8 cellular contexts compared by ENCODE assay signal in the genomic region with DNA sequence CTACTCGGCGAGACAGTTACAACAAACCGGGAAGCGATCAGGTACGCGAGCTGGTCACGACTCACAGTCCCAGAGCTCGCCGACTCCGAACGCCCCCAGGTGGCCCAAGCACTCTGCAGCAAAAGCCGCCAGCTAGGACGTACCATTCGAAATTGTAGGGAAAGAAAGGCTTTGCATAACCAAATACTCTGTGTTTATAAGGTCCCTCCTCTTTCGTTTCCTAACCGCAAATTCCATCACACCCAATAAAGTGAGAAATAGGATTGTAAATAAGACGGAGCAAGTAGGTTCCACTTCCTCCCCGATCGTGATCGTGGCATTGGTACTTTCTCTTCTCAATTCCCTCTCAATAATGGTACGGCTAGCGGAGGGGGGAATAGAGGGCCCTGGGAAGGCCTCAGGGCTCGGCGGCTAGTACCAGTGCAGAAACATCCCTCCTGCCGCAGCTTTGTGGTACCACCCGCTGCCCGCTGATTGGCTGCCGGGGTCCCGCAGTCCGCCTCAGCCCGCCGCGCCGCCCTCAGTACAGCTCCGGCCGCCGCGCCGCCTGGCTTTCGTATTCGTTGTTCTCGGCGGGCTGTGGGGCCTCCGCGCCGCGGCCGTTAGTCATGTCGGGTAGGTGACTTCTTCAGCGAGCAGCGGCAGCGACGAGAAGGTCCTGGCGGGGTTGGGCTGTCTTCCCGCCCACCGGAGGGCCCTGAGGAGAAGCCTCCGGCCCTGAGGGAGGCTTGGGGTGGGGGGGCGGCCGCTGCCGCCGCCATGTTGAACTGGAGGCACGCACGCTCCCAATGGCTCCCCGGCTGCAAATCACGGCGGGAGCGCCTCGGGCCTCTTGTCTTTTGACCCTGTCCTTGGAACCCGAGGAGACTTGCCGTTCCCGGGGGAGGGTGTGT. TPM values are rescaled to one million over a fixed set of nuclear protein-coding genes. Genes with fewer than 3 reads are reported as not detected.
DNase-seq lines count a peak whose midpoint lies in the region; ATAC-seq and TF ChIP-seq lines count a peak whose summit lies in the region.

Gene TAF15 (plus strand): TSS at position 523 of the 893 bp plus-strand sequence. CDS start 86 bp downstream, at position 609.

- peak; percentile 89 for ATAC-seq in CD4-positive, alpha-beta T cell (ENCODE audit: poor library complexity)
- ATAC-seq in GM19438 (IDR thresholded peaks at IDR 0.05; ENCODE audit: low read depth, unreplicated experiment) (peak; percentile 83), HG03575 (IDR thresholded peaks at IDR 0.05; ENCODE audit: extremely low read depth, insufficient number of reproducible peaks, low FRiP score, unreplicated experiment) (peak; percentile 80)

- 0% methylated on average over 34 to 43 of the region's 71 CpGs for WGBS in lower leg skin, 2 donors

- CTCF ChIA-PET in CD4-positive, alpha-beta T cell (lab: Charles Lee), result interaction anchor here (0.6 to 7.6 kb wide), 13 partner anchors 8 to 674 kb away, joined by 3 to 156 read pairs (median 5); partner anchors contain the start of gene MMP28
- CTCF ChIA-PET in activated CD4-positive, alpha-beta memory T cell treated with anti-CD3 and anti-CD28 coated beads for 36 hours (lab: Charles Lee), result interaction anchor here (0.7 to 9.8 kb wide), 24 partner anchors 8 to 674 kb away, joined by 3 to 336 read pairs (median 4); partner anchors contain the start of genes MMP28 and RASL10B

- peak within 1 kb of the TSS; percentile 81 for H3K27ac ChIP-seq in CD4-positive, alpha-beta T cell (ENCODE audit: low read depth, low read length)
- H3K27ac ChIP-seq in dorsolateral prefrontal cortex, result peak within 1 kb of the TSS; percentile 86 to 99 (median 97)

- POLR2A ChIA-PET in CD4-positive, alpha-beta T cell (lab: Charles Lee), result interaction anchor here (0.6 to 4.8 kb wide), 39 partner anchors 9 to 828 kb away, joined by 3 to 142 read pairs (median 4); partner anchors contain the start of genes GGNBP2, MMP28, NLE1 and PEX12
- POLR2A ChIA-PET in activated CD4-positive, alpha-beta memory T cell treated with anti-CD3 and anti-CD28 coated beads for 36 hours (lab: Charles Lee), result interaction anchor here (0.6 to 3.5 kb wide), 24 partner anchors 8 to 737 kb away, joined by 3 to 30 read pairs (median 4); partner anchors contain the start of genes AP2B1, CCL3, CCL5 and MMP28

- peak; percentile 89 for TF ChIP-seq CTCF in CD4-positive, alpha-beta T cell (IDR thresholded peaks at IDR 0.05)
- TF ChIP-seq CTCF in dorsolateral prefrontal cortex (IDR thresholded peaks at IDR 0.05 in 54 of 56, conservative IDR thresholded peaks at IDR 0.05 in 2 of 56; ENCODE audit: low read depth in 1 of 56, partially characterized antibody in 56 of 56) (peak; percentile 47 to 83 (median 68)), lower leg skin (IDR thresholded peaks at IDR 0.05) (peak in 1 of 3 donors; percentile 33)

- no peaks in the 10 kb centered on the region for H3K27me3 ChIP-seq in CD4-positive, alpha-beta T cell (ENCODE audit: control insufficient read depth, insufficient read depth, low read length)
- no peaks in the 10 kb centered on the region for H3K27me3 ChIP-seq in dorsolateral prefrontal cortex

- intact Hi-C loops in CD4-positive, alpha-beta T cell (cut with DNase I, micrococcal nuclease), result loop anchor here (1.0 to 10.0 kb wide), 6 partner anchors 45 to 647 kb away; partner anchors contain the start of gene AP2B1 (in 1 of the 2)
- intact Hi-C loops in activated CD4-positive, alpha-beta memory T cell treated with anti-CD3 and anti-CD28 coated beads for 36 hours (cut with micrococcal nuclease), result loop anchor here (1.0 to 10.0 kb wide), 6 partner anchors 45 to 747 kb away; partner anchors contain the start of genes AP2B1, RFFL, SLFN11 and SLFN5
- intact Hi-C loops in dorsolateral prefrontal cortex (cut with DNase I) (loop anchor here in 1 of 2 donors (5.0 to 10.0 kb wide), 2 partner anchors 38 to 224 kb away; partner anchors contain the start of gene AP2B1), lower leg skin (cut with DNase I; ENCODE audit: low total_unique reads) (no loop called here)

- H3K4me3 ChIP-seq in dorsolateral prefrontal cortex, result peak within 1 kb of the TSS; percentile 64 to 99 (median 89)
- H3K4me3 ChIP-seq in lower leg skin (ENCODE audit: low read depth, poor library complexity, severe bottlenecking), result peak within 1 kb of the TSS; percentile 65

- peaks cover 23% of the 10 kb centered on the region for H3K36me3 Mint-ChIP-seq in CD4-positive, alpha-beta T cell (ENCODE audit: low read depth)
- H3K36me3 Mint-ChIP-seq in activated CD4-positive, alpha-beta memory T cell treated with anti-CD3 and anti-CD28 coated beads for 36 hours, result peaks cover 19% of the 10 kb centered on the region

- TF ChIP-seq POLR2A in lower leg skin (IDR thresholded peaks at IDR 0.05), result peak in 1 of 2 donors; percentile 95

- peak; percentile 87 to 96 (median 92) for DNase-seq in CD4-positive, alpha-beta T cell
- DNase-seq in NCI-H82 (lab: John Stamatoyannopoulos, UW) (peak; percentile 99), dorsolateral prefrontal cortex (peak; percentile 95 to 99 (median 97)), lower leg skin (ENCODE audit: low spot score in 2 of 2) (peak; percentile 96 to 99)
- DNase-seq in activated CD4-positive, alpha-beta memory T cell treated with anti-CD3 and anti-CD28 coated beads for 36 hours, result peak; percentile 97
- DNase-seq in stimulated activated CD4-positive, alpha-beta T cell treated with anti-CD3 and anti-CD28 coated beads, Interleukin-4, amount 100 ng/mL, for 48 hours (ENCODE audit: low read depth in 2 of 2), result peak; percentile 90 to 94

- peaks cover 63% of the 10 kb centered on the region for H3K4me1 Mint-ChIP-seq in CD4-positive, alpha-beta T cell (ENCODE audit: low read depth)
- H3K4me1 Mint-ChIP-seq in activated CD4-positive, alpha-beta memory T cell treated with anti-CD3 and anti-CD28 coated beads for 36 hours (ENCODE audit: low read depth), result peaks cover 46% of the 10 kb centered on the region

- peak within 1 kb of the TSS; percentile 91 for H3K27ac Mint-ChIP-seq in CD4-positive, alpha-beta T cell
- peak within 1 kb of the TSS; percentile 99 for H3K27ac Mint-ChIP-seq in activated CD4-positive, alpha-beta memory T cell treated with anti-CD3 and anti-CD28 coated beads for 36 hours

- H3K9me3 ChIP-seq in CD4-positive, alpha-beta T cell (ENCODE audit: control insufficient read depth, low read length), result no peaks in the 10 kb centered on the region

- no peaks in the 10 kb centered on the region for H3K9me3 Mint-ChIP-seq in CD4-positive, alpha-beta T cell
- no peaks in the 10 kb centered on the region for H3K9me3 Mint-ChIP-seq in activated CD4-positive, alpha-beta memory T cell treated with anti-CD3 and anti-CD28 coated beads for 36 hours

- H3K4me3 Mint-ChIP-seq in CD4-positive, alpha-beta T cell, result peak within 1 kb of the TSS; percentile 91
- peak within 1 kb of the TSS; percentile 81 for H3K4me3 Mint-ChIP-seq in activated CD4-positive, alpha-beta memory T cell treated with anti-CD3 and anti-CD28 coated beads for 36 hours

- H3K27me3 Mint-ChIP-seq in CD4-positive, alpha-beta T cell, result no peaks in the 10 kb centered on the region
- H3K27me3 Mint-ChIP-seq in activated CD4-positive, alpha-beta memory T cell treated with anti-CD3 and anti-CD28 coated beads for 36 hours, result no peaks in the 10 kb centered on the region

RNA-seq across cellular contexts. Expression of gene TAF15, which starts in this region (rescaled TPM):
- 100 to 1,000 TPM; 114 to 119 TPM for total RNA-seq in CD4-positive, alpha-beta T cell
- total RNA-seq in activated CD4-positive, alpha-beta memory T cell treated with anti-CD3 and anti-CD28 coated beads for 36 hours, result 100 to 1,000 TPM; 269 to 271 TPM
- total RNA-seq in dorsolateral prefrontal cortex (100 to 1,000 TPM; 108 to 175 (median 146) TPM), lower leg skin (10 to 100 TPM; 39.0 to 79.0 (median 60.0) TPM)

Comparison
In these comparisons a context has a peak if more than half of its experiments do, and no peak if none do; other contexts are left out.
1. Peak in every context shown above with its lines: DNase-seq, ATAC-seq, H3K4me3 ChIP-seq and H3K27ac ChIP-seq.